ENCODE assay signal across 1 cellular context in the genomic region with DNA sequence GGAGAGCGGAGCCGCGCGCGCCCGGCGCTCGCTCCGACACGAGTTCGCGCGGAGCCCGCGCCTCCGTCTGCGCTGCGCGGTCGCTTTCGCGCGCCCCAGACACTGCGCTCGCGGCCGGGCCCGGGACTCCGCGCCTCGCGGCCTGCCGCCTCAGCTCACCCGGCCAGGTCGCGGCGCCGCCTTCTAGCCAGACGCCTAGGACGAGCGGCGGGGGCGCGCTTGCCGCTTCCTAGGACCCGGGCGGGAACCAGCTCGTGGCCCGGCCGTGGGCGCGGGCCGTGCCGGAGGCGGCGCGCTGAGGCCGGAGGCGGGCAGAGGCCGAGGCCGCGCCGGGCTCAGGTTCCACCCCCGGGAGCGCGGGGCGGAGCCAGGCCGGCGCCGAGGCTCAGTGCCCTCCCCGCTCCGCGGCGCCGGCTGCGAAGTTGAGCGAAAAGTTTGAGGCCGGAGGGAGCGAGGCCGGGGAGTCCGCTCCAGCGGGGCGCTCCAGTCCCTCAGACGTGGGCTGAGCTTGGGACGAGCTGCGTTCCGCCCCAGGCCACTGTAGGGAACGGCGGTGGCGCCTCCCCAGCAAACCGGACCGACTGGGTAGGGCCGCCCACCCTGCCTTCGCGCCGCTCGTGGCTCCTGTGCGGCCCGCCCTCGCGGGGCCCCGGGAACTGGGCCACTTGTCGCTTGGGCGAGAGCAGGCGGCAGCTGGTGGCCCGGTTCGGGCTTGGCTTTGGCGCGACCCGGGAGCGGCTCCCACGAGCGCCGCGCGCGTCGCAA.
A peak's percentile ranks its signal among the peaks of the same experiment; 100 is the strongest.
TF ChIP-seq lines count a peak whose summit lies in the region.

A gene with protein sequence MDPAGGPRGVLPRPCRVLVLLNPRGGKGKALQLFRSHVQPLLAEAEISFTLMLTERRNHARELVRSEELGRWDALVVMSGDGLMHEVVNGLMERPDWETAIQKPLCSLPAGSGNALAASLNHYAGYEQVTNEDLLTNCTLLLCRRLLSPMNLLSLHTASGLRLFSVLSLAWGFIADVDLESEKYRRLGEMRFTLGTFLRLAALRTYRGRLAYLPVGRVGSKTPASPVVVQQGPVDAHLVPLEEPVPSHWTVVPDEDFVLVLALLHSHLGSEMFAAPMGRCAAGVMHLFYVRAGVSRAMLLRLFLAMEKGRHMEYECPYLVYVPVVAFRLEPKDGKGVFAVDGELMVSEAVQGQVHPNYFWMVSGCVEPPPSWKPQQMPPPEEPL (plus strand): TSS at position 388 of the 765 bp plus-strand sequence. CDS start 1,036 bp downstream, outside the sequence.

TF ChIP-seq in A549, 52 proteins besides CTCF, POLR2A, EP300 and RAD21 (continued from another document):
- TF ChIP-seq, protein P1, sequence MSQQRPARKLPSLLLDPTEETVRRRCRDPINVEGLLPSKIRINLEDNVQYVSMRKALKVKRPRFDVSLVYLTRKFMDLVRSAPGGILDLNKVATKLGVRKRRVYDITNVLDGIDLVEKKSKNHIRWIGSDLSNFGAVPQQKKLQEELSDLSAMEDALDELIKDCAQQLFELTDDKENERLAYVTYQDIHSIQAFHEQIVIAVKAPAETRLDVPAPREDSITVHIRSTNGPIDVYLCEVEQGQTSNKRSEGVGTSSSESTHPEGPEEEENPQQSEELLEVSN (IDR thresholded peaks at IDR 0.05; ENCODE audit: borderline replicate concordance, low read depth), result peak; percentile 90; the same call in 1 of the 2 replicates
- TF ChIP-seq HOXB5 (CRISPR knock-in tag; IDR thresholded peaks at IDR 0.05) (no peak; the same call in 1 of the 2 replicates), MYC (IDR thresholded peaks at IDR 0.05; ENCODE audit: borderline replicate concordance, low read length) (no peak), ZSCAN20 (CRISPR knock-in tag; IDR thresholded peaks at IDR 0.05) (no peak), POLR2AphosphoS2 (conservative IDR thresholded peaks at IDR 0.05; ENCODE audit: low read length) (no peak), JUN (IDR thresholded peaks at IDR 0.05) (peak in 1 of 2 experiments; percentile 73; a peak in 2 of 5 replicates), HOXB13 (CRISPR knock-in tag; IDR thresholded peaks at IDR 0.05; ENCODE audit: low read depth) (0 out of 2 replicates have a peak, but pooled peaks have one; percentile 15), MAZ (IDR thresholded peaks at IDR 0.05; ENCODE audit: borderline replicate concordance, low read depth, low read length) (no peak)
